Comparison of ENCODE assay signal across 14 cellular contexts in genomic region chrX:27399146-27399456, GRCh38.
DNase-seq lines count a peak whose midpoint lies in the region; ATAC-seq, FAIRE-seq and TF ChIP-seq lines count a peak whose summit lies in the region.
"Had no signal": no experiment of that assay in that cellular context is flagged by ENCODE, and none has a peak within 500 bp of the region (broad histone marks: within the 10 kb centered on the region; RNA-seq: fewer than 3 reads in every experiment).

No MANE protein-coding gene starts in this region.

- ATAC-seq in pancreas (no peak), left ventricle myocardium superior (no peak)

- DNase-seq in CD14-positive monocyte (ENCODE audit: low spot score) (no peak), MG63 (no peak), pancreas (no peak), HCEC 1CT (no peak), germinal center (ENCODE audit: low spot score) (no peak), left ventricle myocardium superior (no peak)
- DNase-seq: EL, GF-D8, HFFc6, NCI-H1092, NCI-H226, NCI-H774 had no signal

- TF ChIP-seq CTCF in CD14-positive monocyte (IDR thresholded peaks at IDR 0.05) (peak; percentile 11), VCaP (conservative IDR thresholded peaks at IDR 0.05) (peak; percentile 25), pancreas (IDR thresholded peaks at IDR 0.05) (peak in 1 of 4 donors; percentile 5)

- H3K27me3 Mint-ChIP-seq in CD14-positive monocyte (ENCODE audit: low read depth in 3 of 3): no peaks in the 10 kb centered on the region

- H3K27me3 ChIP-seq in MG63: no peaks in the 10 kb centered on the region
- peaks cover 0 to 8% (median 4%) of the 10 kb centered on the region in 4 donors for H3K27me3 ChIP-seq in pancreas

- intact Hi-C loops in CD14-positive monocyte (cut with micrococcal nuclease) (no loop called here), pancreas (cut with DNase I) (no loop called here), left ventricle myocardium superior (cut with micrococcal nuclease) (no loop called here)

- H3K4me3 Mint-ChIP-seq in CD14-positive monocyte: no peak overlapping the region
- H3K4me3 Mint-ChIP-seq: HFFc6 had no signal

- no peaks in the 10 kb centered on the region for H3K36me3 Mint-ChIP-seq in CD14-positive monocyte

- no peaks in the 10 kb centered on the region for H3K9me3 ChIP-seq in MG63
- no peaks in the 10 kb centered on the region for H3K9me3 ChIP-seq in pancreas

- H3K27ac ChIP-seq in VCaP: no peak overlapping the region
- no peak overlapping the region for H3K27ac ChIP-seq in pancreas

- H3K27ac Mint-ChIP-seq in CD14-positive monocyte: no peak overlapping the region
- H3K27ac Mint-ChIP-seq: HFFc6 had no signal

- H3K4me1 Mint-ChIP-seq in CD14-positive monocyte: no peaks in the 10 kb centered on the region

- peaks cover 0 to 1% (median 0%) of the 10 kb centered on the region in 7 donors for H3K9me3 Mint-ChIP-seq in CD14-positive monocyte
- H3K9me3 Mint-ChIP-seq: HFFc6 had no signal

- peak; percentile 96 for FAIRE-seq in pancreas (lab: Jason Lieb, UNC)
- FAIRE-seq: H54 had no signal

- no peaks in the 10 kb centered on the region; the same call in 1 of the 2 replicates for H3K36me3 ChIP-seq in MG63
- no peaks in the 10 kb centered on the region for H3K36me3 ChIP-seq in pancreas

- H3K4me3 ChIP-seq in MG63 (peak overlapping the region; percentile 53), pancreas (no peak overlapping the region)

- no peaks in the 10 kb centered on the region for H3K4me1 ChIP-seq in pancreas
